1 cellular context compared by ENCODE assay signal in genomic region chr3:47228088-47228487, GRCh38.
TF ChIP-seq lines count a peak whose summit lies in the region.

No MANE protein-coding gene starts in this region.

TF ChIP-seq in HepG2, 621 proteins besides CTCF, POLR2A, EP300 and RAD21 (continued from another document):
- TF ChIP-seq DDIT3 (CRISPR knock-in tag; IDR thresholded peaks at IDR 0.05) (no peak), NR2F6 (IDR thresholded peaks at IDR 0.05) (no peak), NR2F6 (CRISPR knock-in tag; IDR thresholded peaks at IDR 0.05) (no peak)
